ENCODE assay signal across 1 cellular context in genomic region chr3:194101592-194102432, GRCh38.
TF ChIP-seq lines count a peak whose summit lies in the region.

No MANE protein-coding gene starts in this region.

TF ChIP-seq in HepG2, 621 proteins besides CTCF, POLR2A, EP300 and RAD21 (continued from another document and continues in another):
- peak; percentile 17; the same call in 1 of the 2 replicates for TF ChIP-seq ZBTB21 (CRISPR knock-in tag; IDR thresholded peaks at IDR 0.05)
- no peak for TF ChIP-seq NFRKB (IDR thresholded peaks at IDR 0.05)
- TF ChIP-seq ZBTB43 (CRISPR knock-in tag; conservative IDR thresholded peaks at IDR 0.05): no peak
- TF ChIP-seq IRF9 (CRISPR knock-in tag; IDR thresholded peaks at IDR 0.05; ENCODE audit: borderline replicate concordance): no peak
- no peak for TF ChIP-seq ZNF512 (CRISPR knock-in tag; IDR thresholded peaks at IDR 0.05)
- peak; percentile 82 for TF ChIP-seq MIXL1 (CRISPR knock-in tag; IDR thresholded peaks at IDR 0.05)
- no peak for TF ChIP-seq ZNF589 (CRISPR knock-in tag; conservative IDR thresholded peaks at IDR 0.05)
- TF ChIP-seq ZNF136 (CRISPR knock-in tag; IDR thresholded peaks at IDR 0.05; ENCODE audit: low read depth): no peak
- peak; percentile 71; the same call in 1 of the 2 replicates for TF ChIP-seq ARNT2 (CRISPR knock-in tag; IDR thresholded peaks at IDR 0.05; ENCODE audit: low read depth)
- no peak for TF ChIP-seq PAWR (CRISPR knock-in tag; IDR thresholded peaks at IDR 0.05; ENCODE audit: borderline replicate concordance)
- TF ChIP-seq FOXP4 (CRISPR knock-in tag; IDR thresholded peaks at IDR 0.05): peak; percentile 79
- peak; percentile 74 for TF ChIP-seq NR2C2 (CRISPR knock-in tag; IDR thresholded peaks at IDR 0.05; ENCODE audit: borderline replicate concordance)
- TF ChIP-seq TCF12 (IDR thresholded peaks at IDR 0.05): no peak
- no peak for TF ChIP-seq TCF12 (CRISPR knock-in tag; IDR thresholded peaks at IDR 0.05)
- TF ChIP-seq ZNF597 (CRISPR knock-in tag; IDR thresholded peaks at IDR 0.05): no peak
- no peak for TF ChIP-seq ZNF44 (CRISPR knock-in tag; IDR thresholded peaks at IDR 0.05)
- TF ChIP-seq NFATC3 (CRISPR knock-in tag; IDR thresholded peaks at IDR 0.05): no peak
- TF ChIP-seq HDAC2 (CRISPR knock-in tag; IDR thresholded peaks at IDR 0.05): peak; percentile 90
- TF ChIP-seq RERE (CRISPR knock-in tag; IDR thresholded peaks at IDR 0.05; ENCODE audit: low read depth): peak; percentile 57
- TF ChIP-seq ZBTB49 (CRISPR knock-in tag; IDR thresholded peaks at IDR 0.05; ENCODE audit: borderline replicate concordance): no peak
- TF ChIP-seq PHF20 (CRISPR knock-in tag; IDR thresholded peaks at IDR 0.05): no peak; the same call in 1 of the 2 replicates
- no peak for TF ChIP-seq REXO4 (CRISPR knock-in tag; IDR thresholded peaks at IDR 0.05; ENCODE audit: borderline replicate concordance)
- TF ChIP-seq TFAP4 (IDR thresholded peaks at IDR 0.05; ENCODE audit: borderline replicate concordance, low read depth): no peak
- 0 out of 2 replicates have a peak, but pooled peaks have one; percentile 40 for TF ChIP-seq ZNF281 (CRISPR knock-in tag; IDR thresholded peaks at IDR 0.05; ENCODE audit: borderline replicate concordance)
- no peak for TF ChIP-seq E2F2 (CRISPR knock-in tag; IDR thresholded peaks at IDR 0.05; ENCODE audit: borderline replicate concordance)
